Comparison of ENCODE assay signal across 18 cellular contexts in the genomic region with DNA sequence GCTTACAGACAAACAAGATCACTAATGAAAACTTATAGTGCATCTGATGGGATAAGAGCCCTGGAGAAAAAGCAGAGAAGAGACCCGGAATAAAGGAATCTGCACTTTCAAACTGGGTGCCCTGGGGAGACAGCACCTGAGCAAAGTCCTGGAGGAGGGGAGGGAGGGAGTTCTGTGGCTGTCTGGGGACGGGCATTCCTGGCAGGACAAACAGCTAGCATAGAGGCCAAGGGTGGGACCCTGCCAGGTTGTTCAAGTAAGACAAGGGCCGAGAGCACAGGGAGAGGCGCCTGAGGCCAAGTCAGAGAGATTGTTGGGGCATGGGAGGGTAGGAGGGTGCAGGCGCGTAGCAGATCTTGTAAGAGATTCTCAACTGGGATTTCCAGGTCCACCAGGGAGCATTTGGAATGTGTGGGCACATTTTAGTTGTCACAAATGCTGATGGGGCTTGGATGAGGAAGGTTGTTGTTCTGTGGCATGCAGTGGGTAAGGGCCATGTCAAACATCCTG. TPM values are rescaled to one million over a fixed set of nuclear protein-coding genes. Genes with fewer than 3 reads are reported as not detected.
DNase-seq lines count a peak whose midpoint lies in the region; ATAC-seq and TF ChIP-seq lines count a peak whose summit lies in the region.
"Had no signal": no experiment of that assay in that cellular context is flagged by ENCODE, and none has a peak within 500 bp of the region (broad histone marks: within the 10 kb centered on the region; RNA-seq: fewer than 3 reads in every experiment).

No MANE protein-coding gene starts in this region.

- H3K9me3 ChIP-seq in right cardiac atrium (ENCODE audit: control insufficient read depth, low read length): no peaks in the 10 kb centered on the region
- H3K9me3 ChIP-seq: A549, BLaER1, HAP-1 had no signal

- intact Hi-C loops in Right ventricle myocardium superior (cut with DNase I) (no loop called here), right cardiac atrium (cut with DNase I) (no loop called here)

- no peaks in the 10 kb centered on the region for H3K4me1 ChIP-seq in right cardiac atrium (ENCODE audit: control insufficient read depth, insufficient read depth, low read length)
- H3K4me1 ChIP-seq: A549, BLaER1, HAP-1 had no signal

- WGBS in right cardiac atrium: 68% methylated on average over 6 of the region's 6 CpGs

- no peak overlapping the region for H3K4me3 ChIP-seq in right cardiac atrium (ENCODE audit: low read length)
- H3K4me3 ChIP-seq in coronary artery: no peak overlapping the region
- H3K4me3 ChIP-seq: A549, BLaER1, HAP-1 had no signal

- H3K27ac ChIP-seq in right cardiac atrium (ENCODE audit: low read length): no peak overlapping the region
- H3K27ac ChIP-seq in coronary artery: no peak overlapping the region
- H3K27ac ChIP-seq: 22Rv1, A549, BLaER1 had no signal

- ATAC-seq in Right ventricle myocardium superior (ENCODE audit: poor library complexity): peak; percentile 55
- ATAC-seq in right cardiac atrium: no peak
- peak; percentile 42 for ATAC-seq in left lobe of liver
- ATAC-seq: A549, HepG2 had no signal

- no peaks in the 10 kb centered on the region for H3K27me3 ChIP-seq in right cardiac atrium (ENCODE audit: control insufficient read depth, insufficient read depth)
- H3K27me3 ChIP-seq: BLaER1 had no signal

- no peak for TF ChIP-seq CTCF in coronary artery (IDR thresholded peaks at IDR 0.05)

- DNase-seq in Right ventricle myocardium superior (no peak), right cardiac atrium (no peak), coronary artery (ENCODE audit: low spot score) (peak; percentile 59), left lobe of liver (ENCODE audit: low spot score) (no peak), cerebellar cortex (ENCODE audit: low spot score) (no peak), AG08396 (ENCODE audit: low spot score) (no peak), hepatic stellate cell (ENCODE audit: low spot score) (no peak)
- DNase-seq: CD4-positive, alpha-beta memory T cell; DMS79 treated with DMSO at 0.1 percent for 48 hours; GF-D8; GOT3 had no signal

RNA-seq across cellular contexts. Expression of gene IQSEC3, which starts 14.2 kb away (rescaled TPM):
- total RNA-seq in Right ventricle myocardium superior (1.5 TPM), right cardiac atrium (1 to 10 TPM; 1.3 to 3.6 (median 1.6) TPM), left lobe of liver (0.70 TPM)
- polyA plus RNA-seq in right cardiac atrium: 1.4 TPM
- total RNA-seq: HepG2 had no signal
- polyA plus RNA-seq: A549; CD14-positive monocyte; CD4-positive, alpha-beta memory T cell; HepG2; IgD-negative memory B cell had no signal

Comparison
In these comparisons a context has a peak if more than half of its experiments do, and no peak if none do; other contexts are left out.
1. ATAC-seq: peak in Right ventricle myocardium superior (single experiment) and left lobe of liver (single experiment); none in right cardiac atrium (0 of 2).